ENCODE assay signal across 29 cellular contexts in the genomic region with DNA sequence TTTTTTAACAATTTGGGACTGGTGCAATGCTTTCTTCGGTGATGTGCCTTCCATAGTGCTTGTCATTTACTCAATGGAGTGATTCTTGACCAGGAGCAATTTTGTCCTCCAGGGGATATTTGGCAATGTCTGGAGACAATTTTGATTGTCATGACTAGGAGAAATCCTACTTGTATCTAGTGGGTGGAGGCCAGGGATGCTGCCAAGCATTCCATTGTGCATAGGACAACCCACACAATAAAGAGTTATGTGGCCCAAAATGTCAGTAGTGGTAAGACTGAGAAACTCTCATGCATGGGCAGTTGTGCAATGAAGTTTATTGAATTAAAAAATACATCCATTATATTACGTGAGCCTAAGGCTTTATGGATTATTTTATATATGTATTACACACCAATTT.
DNase-seq lines count a peak whose midpoint lies in the region; ATAC-seq and TF ChIP-seq lines count a peak whose summit lies in the region.
"Had no signal": no experiment of that assay in that cellular context is flagged by ENCODE, and none has a peak within 500 bp of the region (broad histone marks: within the 10 kb centered on the region; RNA-seq: fewer than 3 reads in every experiment).

No MANE protein-coding gene starts in this region.

- H2AFZ ChIP-seq in GM23338 = no peak overlapping the region

- H3K9me3 Mint-ChIP-seq in GM23338 = no peaks in the 10 kb centered on the region; the same call in 2 of the 3 replicates
- H3K9me3 Mint-ChIP-seq in activated T-cell treated with anti-CD3 and anti-CD28 coated beads, Interleukin-2, amount 50 U/mL, for 4 hours = no peaks in the 10 kb centered on the region
- H3K9me3 Mint-ChIP-seq: activated naive CD4-positive, alpha-beta T cell treated with anti-CD3 and anti-CD28 coated beads, Interleukin-2, amount 50 U/mL, for 72 hours; activated T-helper 2 cell treated with anti-CD3 and anti-CD28 coated beads, Interferon-gamma antibody, Interleukin-2, Interleukin-4, amounts not matched to agents 10 μg/mL and 5 μg/mL and 100 μg/mL, durations not matched to agents 14 hours and 24 hours and 36 hours; CD8-positive, alpha-beta T cell had no signal

- peak overlapping the region; percentile 82 for H3K27ac Mint-ChIP-seq in GM23338
- H3K27ac Mint-ChIP-seq: activated B cell treated with CpG ODN at 0.5 μM for 24 hours; activated naive CD4-positive, alpha-beta T cell treated with anti-CD3 and anti-CD28 coated beads, Interleukin-2, amount 50 U/mL, for 72 hours; activated T-helper 2 cell treated with anti-CD3 and anti-CD28 coated beads, Interferon-gamma antibody, Interleukin-2, Interleukin-4, amounts not matched to agents 10 μg/mL and 5 μg/mL and 100 μg/mL, durations not matched to agents 14 hours and 24 hours and 36 hours; CD8-positive, alpha-beta T cell; IgD-negative memory B cell had no signal

- no peak for TF ChIP-seq CTCF in GM23338 (conservative IDR thresholded peaks at IDR 0.05; ENCODE audit: low read depth in 2 of 2)
- no peak for TF ChIP-seq CTCF in ascending aorta (IDR thresholded peaks at IDR 0.05)

- H3K36me3 Mint-ChIP-seq in GM23338 (ENCODE audit: low read depth) = peaks cover 22% of the 10 kb centered on the region
- peaks cover 13% of the 10 kb centered on the region for H3K36me3 Mint-ChIP-seq in activated T-cell treated with anti-CD3 and anti-CD28 coated beads, Interleukin-2, amount 50 U/mL, for 4 hours (ENCODE audit: insufficient read depth)

- H3K4me1 Mint-ChIP-seq in GM23338 = peaks cover 10% of the 10 kb centered on the region
- no peaks in the 10 kb centered on the region for H3K4me1 Mint-ChIP-seq in activated T-cell treated with anti-CD3 and anti-CD28 coated beads, Interleukin-2, amount 50 U/mL, for 4 hours (ENCODE audit: low read depth)
- H3K4me1 Mint-ChIP-seq: activated B cell treated with CpG ODN at 0.5 μM for 24 hours had no signal

- no peak overlapping the region for H3K4me2 ChIP-seq in GM23338

- in situ Hi-C loops in SK-MEL-5 (cut with HindIII; ENCODE audit: low pct_unique_long_range_greater_than_20kb, low sequenced_read_pairs) = no loop called here

- H3K4me3 ChIP-seq in GM23338 (no peak overlapping the region), ascending aorta (no peak overlapping the region)
- H3K4me3 ChIP-seq: right lobe of liver, thoracic aorta had no signal

- H3K4me3 Mint-ChIP-seq in GM23338 = no peak overlapping the region
- H3K4me3 Mint-ChIP-seq in activated T-cell treated with anti-CD3 and anti-CD28 coated beads, Interleukin-2, amount 50 U/mL, for 4 hours = no peak overlapping the region
- H3K4me3 Mint-ChIP-seq: activated B cell treated with CpG ODN at 0.5 μM for 24 hours; CD8-positive, alpha-beta T cell; neural crest cell had no signal

- H4K20me1 ChIP-seq in GM23338 (replicated peaks; ENCODE audit: insufficient read depth) = no peaks in the 10 kb centered on the region

- H3K79me2 ChIP-seq in GM23338 (replicated peaks; ENCODE audit: insufficient read depth) = peaks cover 10% of the 10 kb centered on the region; the same call in 1 of the 2 replicates

- H3K27ac ChIP-seq in GM23338 (ENCODE audit: low read depth) (no peak overlapping the region), ascending aorta (no peak overlapping the region)
- H3K27ac ChIP-seq: right lobe of liver, thoracic aorta had no signal

- no peaks in the 10 kb centered on the region for H3K9me2 ChIP-seq in GM23338 (ENCODE audit: insufficient read depth)

- no peaks in the 10 kb centered on the region for H3K27me3 Mint-ChIP-seq in GM23338 (ENCODE audit: insufficient read depth, low read depth, poor library complexity)
- no peaks in the 10 kb centered on the region for H3K27me3 Mint-ChIP-seq in activated T-cell treated with anti-CD3 and anti-CD28 coated beads, Interleukin-2, amount 50 U/mL, for 4 hours (ENCODE audit: low read depth)
- H3K27me3 Mint-ChIP-seq: activated B cell treated with CpG ODN at 0.5 μM for 24 hours, IgD-negative memory B cell had no signal

- H3K4me1 ChIP-seq in GM23338 (ENCODE audit: insufficient read depth) (no peaks in the 10 kb centered on the region; the same call in 1 of the 2 replicates), ascending aorta (peaks cover 0 to 3% of the 10 kb centered on the region in 2 donors)
- H3K4me1 ChIP-seq: right lobe of liver had no signal

- DNase-seq in GM23338 (ENCODE audit: low spot score) = no peak
- DNase-seq in SK-MEL-5 (ENCODE audit: low read depth, low spot score) = peak; percentile 16
- peak; percentile 14 for DNase-seq in fibroblast of gingiva (ENCODE audit: low read depth)
- no peak for DNase-seq in NOMO-1 treated with DMSO at 0.1 percent for 48 hours (lab: John Stamatoyannopoulos, UW; ENCODE audit: unreplicated experiment)
- DNase-seq in ascending aorta (ENCODE audit: low spot score in 2 of 2) = no peak
- DNase-seq in activated T-cell treated with anti-CD3 and anti-CD28 coated beads, Interleukin-2, amount 50 U/mL, for 4 hours = no peak
- DNase-seq: activated B cell treated with CpG ODN at 0.5 μM for 24 hours; activated CD4-positive, alpha-beta T cell treated with anti-CD3 and anti-CD28 coated beads, Interleukin-2, amount 50 U/mL, for 4 hours; activated CD8-positive, alpha-beta memory T cell treated with anti-CD3 and anti-CD28 coated beads, Interleukin-2, amount 50 U/mL, for 4 hours; AML-193; aorta; CD8-positive, alpha-beta T cell; GDM1; kidney glomerular epithelial cell; NCI-H1417 treated with DMSO at 0.1 percent for 48 hours; NCI-H446; OCI-M1; posterior cingulate gyrus; right lobe of liver; SHP77; stimulated activated naive CD8-positive, alpha-beta T cell treated with anti-CD3 and anti-CD28 coated beads, Interleukin-15, Interleukin-2, amounts not matched to agents 100 U/mL and 50 U/mL, for 24 hours; SW 1271; T1000 had no signal

- H3K9me3 ChIP-seq in ascending aorta = no peaks in the 10 kb centered on the region
- H3K9me3 ChIP-seq: right lobe of liver, thoracic aorta had no signal

- H3K27me3 ChIP-seq in GM23338 (ENCODE audit: insufficient read depth) (no peaks in the 10 kb centered on the region), ascending aorta (no peaks in the 10 kb centered on the region)
- H3K27me3 ChIP-seq: right lobe of liver had no signal

- ATAC-seq in GM23338 (no peak), GM18498 (IDR thresholded peaks at IDR 0.05; ENCODE audit: unreplicated experiment) (no peak)
- no peak for ATAC-seq in activated T-cell treated with anti-CD3 and anti-CD28 coated beads, Interleukin-2, amount 50 U/mL, for 4 hours
- ATAC-seq: activated naive CD4-positive, alpha-beta T cell treated with anti-CD3 and anti-CD28 coated beads, Interleukin-2, amount 50 U/mL, for 72 hours; CD8-positive, alpha-beta T cell; right lobe of liver; stimulated activated naive CD8-positive, alpha-beta T cell treated with anti-CD3 and anti-CD28 coated beads, Interleukin-15, Interleukin-2, amounts not matched to agents 100 U/mL and 50 U/mL, for 24 hours had no signal

- intact Hi-C loops in ascending aorta (cut with DNase I) = no loop called here

- H3K36me3 ChIP-seq in GM23338 (ENCODE audit: insufficient read depth) (peaks cover 4% of the 10 kb centered on the region; the same call in 1 of the 2 replicates), ascending aorta (peaks cover 0 to 7% of the 10 kb centered on the region in 2 donors)
- H3K36me3 ChIP-seq: right lobe of liver, thoracic aorta had no signal

- H3F3A ChIP-seq in GM23338 (replicated peaks; ENCODE audit: low read depth) = no peaks in the 10 kb centered on the region

TF ChIP-seq in GM23338, 12 proteins besides CTCF, POLR2A, EP300 and RAD21:
- TF ChIP-seq JUNB (IDR thresholded peaks at IDR 0.05; ENCODE audit: unreplicated experiment) (no peak), ZNF331 (CRISPR knock-in tag; IDR thresholded peaks at IDR 0.05; ENCODE audit: low read depth) (no peak)

Comparison
In these comparisons a context has a peak if more than half of its experiments do, and no peak if none do; other contexts are left out.
1. DNase-seq: peak in SK-MEL-5 (single experiment) and fibroblast of gingiva (single experiment); none in GM23338 (single experiment), NOMO-1 treated with DMSO at 0.1 percent for 48 hours (single experiment), ascending aorta (0 of 2) and activated T-cell treated with anti-CD3 and anti-CD28 coated beads, Interleukin-2, amount 50 U/mL, for 4 hours (single experiment).